Comparison of ENCODE assay signal across 8 cellular contexts in the genomic region with DNA sequence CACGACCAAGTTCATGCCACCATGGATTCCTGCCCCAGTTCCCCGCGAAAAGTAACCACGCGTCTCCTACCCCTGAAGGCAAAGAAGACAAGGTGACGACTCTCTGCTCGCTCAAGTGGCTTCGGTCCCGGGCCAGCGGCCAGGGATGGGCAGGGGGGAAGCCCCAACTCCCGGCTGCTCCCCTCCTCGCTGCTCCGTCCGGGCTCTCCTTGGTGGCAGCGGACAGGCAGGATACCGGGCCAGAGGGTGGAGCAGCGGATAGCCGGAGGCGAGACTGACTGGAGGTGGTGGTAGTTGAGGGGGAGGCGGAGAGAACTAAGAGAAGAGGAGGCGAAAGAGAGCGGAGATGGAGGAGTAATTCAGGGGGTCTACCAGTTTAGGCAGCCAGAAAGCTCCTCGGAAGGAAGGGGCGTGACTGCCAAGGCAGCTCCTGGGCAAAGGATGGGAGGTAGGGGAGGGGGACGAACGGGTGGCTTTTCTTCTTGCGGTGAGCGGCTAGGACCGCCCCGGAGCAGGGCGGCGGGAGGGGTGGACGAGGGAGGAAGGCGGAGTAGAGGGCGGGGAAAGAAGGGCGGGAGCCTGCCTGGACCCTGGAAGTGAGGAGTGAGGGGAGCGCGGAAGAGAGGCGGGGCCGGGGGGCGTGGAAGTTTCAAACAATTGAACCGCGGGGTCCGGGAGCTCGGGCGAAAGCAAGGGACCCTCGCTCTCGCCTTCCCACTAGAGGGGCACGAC. TPM values are rescaled to one million over a fixed set of nuclear protein-coding genes. Genes with fewer than 3 reads are reported as not detected.
DNase-seq lines count a peak whose midpoint lies in the region; ATAC-seq, FAIRE-seq and TF ChIP-seq lines count a peak whose summit lies in the region.

A gene with protein sequence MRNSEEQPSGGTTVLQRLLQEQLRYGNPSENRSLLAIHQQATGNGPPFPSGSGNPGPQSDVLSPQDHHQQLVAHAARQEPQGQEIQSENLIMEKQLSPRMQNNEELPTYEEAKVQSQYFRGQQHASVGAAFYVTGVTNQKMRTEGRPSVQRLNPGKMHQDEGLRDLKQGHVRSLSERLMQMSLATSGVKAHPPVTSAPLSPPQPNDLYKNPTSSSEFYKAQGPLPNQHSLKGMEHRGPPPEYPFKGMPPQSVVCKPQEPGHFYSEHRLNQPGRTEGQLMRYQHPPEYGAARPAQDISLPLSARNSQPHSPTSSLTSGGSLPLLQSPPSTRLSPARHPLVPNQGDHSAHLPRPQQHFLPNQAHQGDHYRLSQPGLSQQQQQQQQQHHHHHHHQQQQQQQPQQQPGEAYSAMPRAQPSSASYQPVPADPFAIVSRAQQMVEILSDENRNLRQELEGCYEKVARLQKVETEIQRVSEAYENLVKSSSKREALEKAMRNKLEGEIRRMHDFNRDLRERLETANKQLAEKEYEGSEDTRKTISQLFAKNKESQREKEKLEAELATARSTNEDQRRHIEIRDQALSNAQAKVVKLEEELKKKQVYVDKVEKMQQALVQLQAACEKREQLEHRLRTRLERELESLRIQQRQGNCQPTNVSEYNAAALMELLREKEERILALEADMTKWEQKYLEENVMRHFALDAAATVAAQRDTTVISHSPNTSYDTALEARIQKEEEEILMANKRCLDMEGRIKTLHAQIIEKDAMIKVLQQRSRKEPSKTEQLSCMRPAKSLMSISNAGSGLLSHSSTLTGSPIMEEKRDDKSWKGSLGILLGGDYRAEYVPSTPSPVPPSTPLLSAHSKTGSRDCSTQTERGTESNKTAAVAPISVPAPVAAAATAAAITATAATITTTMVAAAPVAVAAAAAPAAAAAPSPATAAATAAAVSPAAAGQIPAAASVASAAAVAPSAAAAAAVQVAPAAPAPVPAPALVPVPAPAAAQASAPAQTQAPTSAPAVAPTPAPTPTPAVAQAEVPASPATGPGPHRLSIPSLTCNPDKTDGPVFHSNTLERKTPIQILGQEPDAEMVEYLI (minus strand): TSS at position 450 of the 732 bp plus-strand sequence. CDS start 17,705 bp downstream, outside the sequence.

- no peak for TF ChIP-seq CTCF in esophagus muscularis mucosa (IDR thresholded peaks at IDR 0.05)

- peak; percentile 74 for DNase-seq in AG20443 (ENCODE audit: low spot score)
- DNase-seq in GM19239 (ENCODE audit: insufficient read length, low spot score): no peak
- DNase-seq in NOMO-1 (lab: John Stamatoyannopoulos, UW; ENCODE audit: unreplicated experiment in 2 of 2): peak; percentile 43 to 47
- DNase-seq in activated T-cell treated with anti-CD3 and anti-CD28 coated beads, Interleukin-2, amount 50 U/mL, for 1 hour: peak; percentile 67
- peak; percentile 92 for DNase-seq in esophagus muscularis mucosa (ENCODE audit: extremely low spot score)
- DNase-seq in stimulated activated CD8-positive, alpha-beta memory T cell treated with anti-CD3 and anti-CD28 coated beads, Interleukin-7, amount 100 ng/mL, for 24 hours (ENCODE audit: low read depth): peak; percentile 12

- TF ChIP-seq EP300 in esophagus muscularis mucosa (IDR thresholded peaks at IDR 0.05): no peak

- peak; percentile 80 for FAIRE-seq in GM19239 (lab: Jason Lieb, UNC)

- H3K9ac ChIP-seq in mucosa of stomach (ENCODE audit: low read length): peak within 1 kb of the TSS; percentile 57

- TF ChIP-seq POLR2A in esophagus muscularis mucosa (IDR thresholded peaks at IDR 0.05; ENCODE audit: low read depth): no peak

- H3K4me3 ChIP-seq in esophagus muscularis mucosa (peak within 1 kb of the TSS; percentile 62 to 71 (median 66)), mucosa of stomach (ENCODE audit: low read length) (peak within 1 kb of the TSS; percentile 41)

- no peaks in the 10 kb centered on the region for H3K36me3 ChIP-seq in esophagus muscularis mucosa
- H3K36me3 ChIP-seq in mucosa of stomach (ENCODE audit: control insufficient read depth, insufficient read depth, low read length): no peaks in the 10 kb centered on the region

- 20% methylated on average over 37 of the region's 49 CpGs for WGBS in esophagus muscularis mucosa

- H3K27ac ChIP-seq in esophagus muscularis mucosa (replicated peaks in 1 of 4): peak within 1 kb of the TSS; percentile 71 to 82 (median 77)

- peak; percentile 67 for ATAC-seq in HG03439 (IDR thresholded peaks at IDR 0.05; ENCODE audit: unreplicated experiment)

- H3K4me1 ChIP-seq in esophagus muscularis mucosa (peaks cover 0 to 6% (median 3%) of the 10 kb centered on the region in 4 donors), mucosa of stomach (ENCODE audit: control insufficient read depth, insufficient read depth, low read length) (peaks cover 4% of the 10 kb centered on the region)

- intact Hi-C loops in esophagus muscularis mucosa (cut with DNase I): no loop called here

- H3K27me3 ChIP-seq in esophagus muscularis mucosa: no peaks in the 10 kb centered on the region
- H3K27me3 ChIP-seq in mucosa of stomach (ENCODE audit: control insufficient read depth, insufficient read depth, low read length): no peaks in the 10 kb centered on the region

- H3K9me3 ChIP-seq in esophagus muscularis mucosa (no peaks in the 10 kb centered on the region), mucosa of stomach (ENCODE audit: control insufficient read depth, low read length) (no peaks in the 10 kb centered on the region)

RNA-seq across cellular contexts. Expression of the gene that starts here (rescaled TPM):
- total RNA-seq in esophagus muscularis mucosa: 10 to 100 TPM in 1 of 4 donors, 1 to 10 TPM in 3; 4.5 to 11.1 (median 9.2) TPM
